ENCODE assay signal across 8 cellular contexts in the genomic region with DNA sequence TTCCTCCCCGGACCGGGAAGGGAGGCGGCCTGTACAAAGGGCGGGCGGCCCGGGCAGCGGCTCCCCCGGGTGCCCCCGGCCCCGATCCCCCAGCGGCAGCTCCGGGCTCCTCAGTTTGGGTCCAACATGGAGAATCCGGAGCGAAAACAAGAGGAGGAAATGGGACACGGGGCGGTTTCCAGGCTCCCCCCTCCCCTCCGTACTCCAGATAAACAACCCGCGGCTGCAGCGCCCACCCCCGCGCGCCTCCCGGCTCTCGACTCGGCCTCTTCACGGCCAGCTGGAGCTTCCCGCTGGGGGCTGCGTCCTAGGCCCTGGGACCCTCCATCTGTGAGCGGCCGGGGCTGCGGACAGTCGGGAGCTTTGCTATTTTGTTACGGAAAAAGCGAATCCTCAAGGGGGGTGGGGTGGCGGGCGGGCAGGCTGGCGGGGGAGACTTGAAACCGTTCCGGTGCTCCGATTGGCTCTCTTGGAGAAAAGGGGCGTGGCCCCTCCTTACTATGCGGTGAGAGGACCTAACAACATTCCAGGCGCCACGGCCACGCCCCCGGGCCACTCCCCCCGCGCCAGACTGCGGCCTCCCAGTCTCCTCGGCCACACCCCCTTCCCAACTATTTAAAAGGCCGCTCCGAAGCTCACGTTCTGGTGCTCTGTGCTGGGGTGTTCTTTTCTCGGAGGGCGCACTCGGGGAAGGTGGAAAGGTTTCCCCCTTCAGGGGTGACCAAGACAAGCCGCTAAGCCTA. TPM values are rescaled to one million over a fixed set of nuclear protein-coding genes. Genes with fewer than 3 reads are reported as not detected.
A peak's percentile ranks its signal among the peaks of the same experiment; 100 is the strongest.
DNase-seq lines count a peak whose midpoint lies in the region; ATAC-seq and TF ChIP-seq lines count a peak whose summit lies in the region.

A gene with protein sequence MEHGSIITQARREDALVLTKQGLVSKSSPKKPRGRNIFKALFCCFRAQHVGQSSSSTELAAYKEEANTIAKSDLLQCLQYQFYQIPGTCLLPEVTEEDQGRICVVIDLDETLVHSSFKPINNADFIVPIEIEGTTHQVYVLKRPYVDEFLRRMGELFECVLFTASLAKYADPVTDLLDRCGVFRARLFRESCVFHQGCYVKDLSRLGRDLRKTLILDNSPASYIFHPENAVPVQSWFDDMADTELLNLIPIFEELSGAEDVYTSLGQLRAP (minus strand): TSS at position 153 of the 743 bp plus-strand sequence. CDS start 294 bp downstream, outside the sequence.

- H3F3A ChIP-seq in DOHH2 (ENCODE audit: control insufficient read depth, insufficient read depth) (0 out of 2 replicates have a peak, but pooled peaks cover 3% of the 10 kb centered on the region), neural progenitor cell (ENCODE audit: low read depth) (peaks cover 46% of the 10 kb centered on the region)

- peak within 1 kb of the TSS; percentile 93 for H3K27ac Mint-ChIP-seq in neural progenitor cell

- H3K4me3 ChIP-seq in DOHH2 (ENCODE audit: low read length), result peak within 1 kb of the TSS; percentile 86
- H3K4me3 ChIP-seq in HCT116 (replicated peaks in 1 of 2; ENCODE audit: low read depth in 1 of 2, low read length in 2 of 2), result peak within 1 kb of the TSS; percentile 95 to 97
- peak within 1 kb of the TSS; percentile 78 for H3K4me3 ChIP-seq in NB4 (ENCODE audit: low read depth, low read length)
- H3K4me3 ChIP-seq in neural progenitor cell, result peak within 1 kb of the TSS; percentile 95
- H3K4me3 ChIP-seq in stomach smooth muscle (ENCODE audit: low read length in 2 of 2), result peak within 1 kb of the TSS; percentile 95 to 97

- H3K27me3 ChIP-seq in DOHH2 (ENCODE audit: control insufficient read depth, low read length), result peaks cover 27% of the 10 kb centered on the region
- H3K27me3 ChIP-seq in HCT116 (ENCODE audit: insufficient read depth, low read length), result no peaks in the 10 kb centered on the region
- H3K27me3 ChIP-seq in foreskin keratinocyte, result peaks cover 7% of the 10 kb centered on the region
- peaks cover 6% of the 10 kb centered on the region for H3K27me3 ChIP-seq in neural progenitor cell
- H3K27me3 ChIP-seq in stomach smooth muscle (ENCODE audit: control insufficient read depth in 1 of 2, insufficient read depth in 2 of 2, low read length in 2 of 2), result no peaks in the 10 kb centered on the region

- H2AFZ ChIP-seq in HCT116 (ENCODE audit: low read depth, low read length, poor library complexity, severe bottlenecking) (peak within 1 kb of the TSS; percentile 96), neural progenitor cell (replicated peaks) (peak within 1 kb of the TSS; percentile 98)

- RAD21 ChIA-PET in HCT116 (lab: Charles Lee; ENCODE audit: low non-redundant PET in 1 of 2, low total read pairs in 2 of 2, uncharacterized antibody in 2 of 2, unreplicated experiment in 2 of 2), result interaction anchor here (0.6 to 0.9 kb wide), 3 partner anchors 18 to 102 kb away, joined by 3 to 5 read pairs (median 3); a partner anchor contains a TSS

- H3K4me1 Mint-ChIP-seq in neural progenitor cell, result peaks cover 48% of the 10 kb centered on the region

- POLR2A ChIA-PET in HCT116 (lab: Charles Lee), result interaction anchor here (0.6 to 5.0 kb wide), 7 partner anchors 11 to 57 kb away, joined by 3 to 20 read pairs (median 7); no protein-coding TSS in a partner anchor

- H3K4me1 ChIP-seq in DOHH2 (ENCODE audit: control insufficient read depth, low read length) (peaks cover 46% of the 10 kb centered on the region), HCT116 (ENCODE audit: control insufficient read depth in 1 of 2, insufficient read depth in 2 of 2, low read length in 2 of 2) (peaks cover 22 to 43% of the 10 kb centered on the region in 2 experiments), foreskin keratinocyte (peaks cover 16% of the 10 kb centered on the region), neural progenitor cell (peaks cover 37% of the 10 kb centered on the region), stomach smooth muscle (ENCODE audit: control insufficient read depth, insufficient read depth, low read length) (peaks cover 51% of the 10 kb centered on the region)

- no peaks in the 10 kb centered on the region for H3K9me3 ChIP-seq in DOHH2 (ENCODE audit: control insufficient read depth, insufficient read depth, low read length)
- no peaks in the 10 kb centered on the region for H3K9me3 ChIP-seq in HCT116 (ENCODE audit: control insufficient read depth in 1 of 2, insufficient read depth in 1 of 2, low read depth in 1 of 2, low read length in 2 of 2)
- no peaks in the 10 kb centered on the region for H3K9me3 ChIP-seq in neural progenitor cell (ENCODE audit: low read depth)
- H3K9me3 ChIP-seq in stomach smooth muscle (ENCODE audit: control insufficient read depth in 2 of 2, low read length in 2 of 2), result no peaks in the 10 kb centered on the region

- H3K9me3 Mint-ChIP-seq in neural progenitor cell, result no peaks in the 10 kb centered on the region

- ATAC-seq in HCT116 (peak; percentile 78), foreskin keratinocyte (peak; percentile 79)

- BruUV-seq in HCT116 (replicated peaks; lab: Mats Ljungman, UMichigan), result no TSS peak

- peaks cover 7% of the 10 kb centered on the region; the same call in 1 of the 2 replicates for H3K36me3 ChIP-seq in DOHH2 (ENCODE audit: control insufficient read depth, low read length)
- H3K36me3 ChIP-seq in HCT116 (ENCODE audit: control insufficient read depth in 1 of 2, insufficient read depth in 2 of 2, low read length in 2 of 2), result no peaks in the 10 kb centered on the region
- no peaks in the 10 kb centered on the region for H3K36me3 ChIP-seq in neural progenitor cell
- no peaks in the 10 kb centered on the region for H3K36me3 ChIP-seq in stomach smooth muscle (ENCODE audit: control insufficient read depth in 2 of 2, insufficient read depth in 2 of 2, low read length in 2 of 2)

- peaks cover 45% of the 10 kb centered on the region for H3K79me2 ChIP-seq in DOHH2 (ENCODE audit: control insufficient read depth, low read length)
- peaks cover 46% of the 10 kb centered on the region for H3K79me2 ChIP-seq in HCT116 (ENCODE audit: insufficient read depth, low read length)
- H3K79me2 ChIP-seq in neural progenitor cell (ENCODE audit: low read depth), result peaks cover 45% of the 10 kb centered on the region

- TF ChIP-seq POLR2A in HCT116 (IDR thresholded peaks at IDR 0.05; ENCODE audit: borderline replicate concordance, extremely low read depth, insufficient read depth, insufficient read length) (peak; percentile 61), NB4 (IDR thresholded peaks at IDR 0.05; ENCODE audit: extremely low read depth, insufficient read length) (no peak)

- DNase-seq in HCT116 (ENCODE audit: low read depth, low spot score), result peak; percentile 96
- DNase-seq in NB4 (ENCODE audit: low read depth), result peak; percentile 99
- DNase-seq in SK-N-DZ (ENCODE audit: low spot score), result peak; percentile 98
- peak; percentile 87 for DNase-seq in activated naive CD4-positive, alpha-beta T cell treated with Interleukin-2 at 50 U/mL for 16 hours
- peak; percentile 83 to 90 for DNase-seq in foreskin keratinocyte
- peak; percentile 99 for DNase-seq in neural progenitor cell (ENCODE audit: low spot score)

- peak within 1 kb of the TSS; percentile 92 for H3K9ac ChIP-seq in HCT116 (ENCODE audit: low read length)
- peak within 1 kb of the TSS; percentile 98 for H3K9ac ChIP-seq in neural progenitor cell
- peak within 1 kb of the TSS; percentile 97 to 99 for H3K9ac ChIP-seq in stomach smooth muscle (ENCODE audit: low read length in 2 of 2)

- peak within 1 kb of the TSS; percentile 79 for H3K27ac ChIP-seq in DOHH2 (ENCODE audit: low read depth, low read length)
- H3K27ac ChIP-seq in HCT116 (ENCODE audit: low read depth, low read length), result peak within 1 kb of the TSS; percentile 91
- peak within 1 kb of the TSS; percentile 85 for H3K27ac ChIP-seq in foreskin keratinocyte
- H3K27ac ChIP-seq in neural progenitor cell, result peak within 1 kb of the TSS; percentile 100
- peak within 1 kb of the TSS; percentile 99 for H3K27ac ChIP-seq in stomach smooth muscle (ENCODE audit: low read length)

- intact Hi-C loops in HCT116 (cut with micrococcal nuclease), result loop anchor here (1.0 to 2.0 kb wide), 2 partner anchors 16 to 59 kb away; no protein-coding TSS in a partner anchor

- H3K4me3 Mint-ChIP-seq in neural progenitor cell, result peak within 1 kb of the TSS; percentile 92

- no peaks in the 10 kb centered on the region for H3K36me3 Mint-ChIP-seq in neural progenitor cell

- CTCF ChIA-PET in HCT116 (lab: Charles Lee), result interaction anchor here (0.6 to 1.5 kb wide), 2 partner anchors 9 to 18 kb away, joined by 3 to 5 read pairs; no protein-coding TSS in a partner anchor

- peaks cover 12% of the 10 kb centered on the region for H3K27me3 Mint-ChIP-seq in neural progenitor cell (ENCODE audit: insufficient read depth, low read depth)

- no peak for TF ChIP-seq CTCF in DOHH2 (IDR thresholded peaks at IDR 0.05; ENCODE audit: low read depth, low read length, poor library complexity, severe bottlenecking)
- TF ChIP-seq CTCF in HCT116 (IDR thresholded peaks at IDR 0.05 in 2 of 3, conservative IDR thresholded peaks at IDR 0.05 in 1 of 3; ENCODE audit: borderline replicate concordance in 1 of 3, insufficient read depth in 1 of 3, low read depth in 2 of 3, low read length in 2 of 3), result no peak
- TF ChIP-seq CTCF in NB4 (IDR thresholded peaks at IDR 0.05; ENCODE audit: low read depth, low read length), result no peak
- no peak for TF ChIP-seq CTCF in foreskin keratinocyte (conservative IDR thresholded peaks at IDR 0.05)
- no peak for TF ChIP-seq CTCF in neural progenitor cell (IDR thresholded peaks at IDR 0.05)

- H4K20me1 ChIP-seq in DOHH2 (ENCODE audit: control insufficient read depth, insufficient read depth, low read depth, low read length), result peaks cover 21% of the 10 kb centered on the region
- H4K20me1 ChIP-seq in HCT116 (ENCODE audit: insufficient read depth), result 0 out of 2 replicates have a peak, but pooled peaks cover 5% of the 10 kb centered on the region
- H4K20me1 ChIP-seq in neural progenitor cell (ENCODE audit: low read depth), result peaks cover 42% of the 10 kb centered on the region

- H3K9me2 ChIP-seq in DOHH2 (replicated peaks; ENCODE audit: control insufficient read depth, low read length), result no peaks in the 10 kb centered on the region
- no peaks in the 10 kb centered on the region for H3K9me2 ChIP-seq in HCT116 (ENCODE audit: insufficient read depth)

- H3K4me2 ChIP-seq in DOHH2 (ENCODE audit: low read length), result peak within 1 kb of the TSS; percentile 72
- H3K4me2 ChIP-seq in HCT116 (ENCODE audit: low read length), result peak within 1 kb of the TSS; percentile 95
- peak within 1 kb of the TSS; percentile 80 for H3K4me2 ChIP-seq in neural progenitor cell

- TF ChIP-seq RAD21 in HCT116 (IDR thresholded peaks at IDR 0.05; ENCODE audit: low read depth), result no peak

TF ChIP-seq in HCT116, 20 proteins besides CTCF, POLR2A, EP300 and RAD21 (continues in another document):
- TF ChIP-seq SP1 (IDR thresholded peaks at IDR 0.05; ENCODE audit: low read depth) (peak; percentile 41; the same call in 1 of the 2 replicates), SIN3A (IDR thresholded peaks at IDR 0.05; ENCODE audit: low read depth) (peak; percentile 42), CEBPB (IDR thresholded peaks at IDR 0.05; ENCODE audit: low read depth) (no peak)

RNA-seq across cellular contexts. Expression of the gene that starts here (rescaled TPM):
- total RNA-seq in HCT116 (2021; ENCODE audit: unreplicated experiment) (82.7 TPM), foreskin keratinocyte (55.3 and 60.4 TPM in 2 replicates), neural progenitor cell (ENCODE audit: low replicate concordance) (43.6 and 73.2 TPM in 2 replicates)
- polyA plus RNA-seq in HCT116 (2012), result 75.8 and 86.4 TPM in 2 replicates
- 43.8 and 49.4 TPM in 2 replicates for polyA plus RNA-seq in SK-N-DZ (2014; cell fraction: cytosol; rRNA removed)
- 45.8 and 57.4 TPM in 2 replicates for polyA plus RNA-seq in SK-N-DZ (2014; cell fraction: nucleus; rRNA removed)
- 31.9 and 32.1 TPM in 2 replicates for polyA plus RNA-seq in foreskin keratinocyte

Comparison
In these comparisons a context has a peak if more than half of its experiments do, and no peak if none do; other contexts are left out.
1. Peak in every context shown above with its lines: DNase-seq, ATAC-seq, H3K4me3 ChIP-seq and H3K27ac ChIP-seq.